In the genomic region with DNA sequence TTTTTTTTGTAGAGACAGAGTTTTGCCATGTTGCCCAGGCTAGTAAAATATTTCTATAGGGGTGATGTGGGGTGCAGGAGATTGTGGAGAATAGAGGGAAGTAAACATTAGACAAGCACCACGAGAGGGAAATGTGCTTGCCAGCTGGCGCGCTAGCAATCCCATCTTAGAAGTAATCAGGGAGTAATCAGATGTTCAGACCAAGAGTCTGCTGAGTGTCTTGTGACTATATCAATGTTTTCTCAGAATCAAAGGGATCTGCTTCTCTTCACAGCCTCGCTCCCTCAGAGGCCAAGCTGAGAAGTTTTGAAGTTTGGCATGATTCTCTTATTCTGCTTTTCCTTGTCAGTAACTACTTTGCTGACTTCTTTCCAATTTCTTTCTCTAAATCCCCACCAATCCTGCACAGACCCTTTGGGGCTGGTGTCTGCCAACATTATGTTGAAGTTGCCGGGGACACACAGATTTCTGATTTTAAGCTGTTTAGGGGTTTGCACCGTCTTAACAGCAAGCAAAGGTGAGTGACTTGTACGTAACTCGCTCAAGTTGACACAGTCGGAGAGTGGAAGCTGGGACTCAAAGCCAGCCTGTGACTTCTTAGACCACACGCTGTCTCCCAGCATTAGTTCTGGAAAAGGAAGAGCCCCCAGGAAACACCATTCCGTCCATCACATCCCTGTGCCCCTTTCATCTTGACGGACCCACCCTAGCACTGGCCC, we compare ENCODE assay signal across 20 cellular contexts. TPM values are rescaled to one million over a fixed set of nuclear protein-coding genes. Genes with fewer than 3 reads are reported as not detected.
DNase-seq lines count a peak whose midpoint lies in the region; ATAC-seq and TF ChIP-seq lines count a peak whose summit lies in the region.
"Had no signal": no experiment of that assay in that cellular context is flagged by ENCODE, and none has a peak within 500 bp of the region (broad histone marks: within the 10 kb centered on the region; RNA-seq: fewer than 3 reads in every experiment).

No MANE protein-coding gene starts in this region.

- WGBS in trophoblast cell (ENCODE audit: extremely low coverage, insufficient coverage, insufficient read length) = no CpG with 5 or more reads among the region's 12 CpGs

- H3K79me1 ChIP-seq in trophoblast cell (ENCODE audit: low read length) = peaks cover 11% of the 10 kb centered on the region

- DNase-seq in AG08395 (ENCODE audit: low spot score) (peak; percentile 42), fibroblast of villous mesenchyme (ENCODE audit: low read depth) (peak; percentile 86), trophoblast cell (no peak), GF-D8 (lab: John Stamatoyannopoulos, UW) (no peak)
- DNase-seq in activated T-cell treated with anti-CD3 and anti-CD28 coated beads, Interleukin-2, amount 50 U/mL, for 1 hour = no peak
- no peak for DNase-seq in stimulated activated CD4-positive, alpha-beta T cell treated with anti-CD3 and anti-CD28 coated beads, Interleukin-1b, Interleukin-23, amount 100 ng/mL, for 48 hours
- DNase-seq: activated CD4-positive, alpha-beta T cell treated with anti-CD3 and anti-CD28 coated beads, Interleukin-2, amount 50 U/mL, for 48 hours; activated naive CD8-positive, alpha-beta T cell treated with anti-CD3 and anti-CD28 coated beads, Interleukin-2, amount 50 U/mL, for 24 hours; activated T-cell treated with anti-CD3 and anti-CD28 coated beads, Interleukin-2, amount 50 U/mL, for 72 hours; CD8-positive, alpha-beta memory T cell; hypothalamus; left cardiac atrium; naive B cell; NCI-H1436 treated with DMSO at 0.1 percent for 48 hours; stimulated activated CD4-positive, alpha-beta T cell treated with anti-CD3 and anti-CD28 coated beads, Interleukin-4, amount 100 ng/mL, for 24 hours had no signal

- H3K27me3 ChIP-seq in trophoblast cell (ENCODE audit: insufficient read depth, low read length) = no peaks in the 10 kb centered on the region
- H3K27me3 ChIP-seq: SJSA1, upper lobe of left lung had no signal

- no peak overlapping the region for H4K12ac ChIP-seq in trophoblast cell (ENCODE audit: low read depth, low read length)

- H3K36me3 ChIP-seq in trophoblast cell (ENCODE audit: control insufficient read depth in 1 of 2, insufficient read depth in 2 of 2, low read length in 2 of 2) = no peaks in the 10 kb centered on the region
- H3K36me3 ChIP-seq: HAP-1, SJSA1, upper lobe of left lung had no signal

- H2BK5ac ChIP-seq in trophoblast cell (ENCODE audit: low read depth, low read length, poor library complexity) = no peak overlapping the region

- H4K91ac ChIP-seq in trophoblast cell (ENCODE audit: low read depth, low read length) = peak overlapping the region; percentile 25

- no peak overlapping the region for H3K4me2 ChIP-seq in trophoblast cell (ENCODE audit: low read length)

- H3K9me3 ChIP-seq in trophoblast cell (ENCODE audit: insufficient read depth, low read depth, low read length) = peaks cover 3% of the 10 kb centered on the region
- H3K9me3 ChIP-seq: HAP-1, SJSA1, upper lobe of left lung had no signal

- H3K23ac ChIP-seq in trophoblast cell (ENCODE audit: low read length) = no peak overlapping the region

- H3K4me3 ChIP-seq in fibroblast of villous mesenchyme (ENCODE audit: low read depth, low read length) (no peak overlapping the region), trophoblast cell (ENCODE audit: low read depth, low read length) (no peak overlapping the region)
- H3K4me3 ChIP-seq: HAP-1, SJSA1, upper lobe of left lung had no signal

- no peak overlapping the region for H3K4ac ChIP-seq in trophoblast cell (ENCODE audit: low read depth, low read length)

- no peak overlapping the region for H2BK120ac ChIP-seq in trophoblast cell (ENCODE audit: insufficient read depth, low read length, poor library complexity)

- no peak overlapping the region for H2AK5ac ChIP-seq in trophoblast cell (ENCODE audit: low read length)

- TF ChIP-seq CTCF in VCaP (conservative IDR thresholded peaks at IDR 0.05) (no peak), fibroblast of villous mesenchyme (IDR thresholded peaks at IDR 0.05; ENCODE audit: insufficient read depth, low read depth, low read length) (no peak)

- H3K4me1 ChIP-seq in trophoblast cell (ENCODE audit: control insufficient read depth in 1 of 2, insufficient read depth in 2 of 2, low read length in 2 of 2) = peaks cover 11 to 17% of the 10 kb centered on the region in 2 experiments
- H3K4me1 ChIP-seq: HAP-1, upper lobe of left lung had no signal

- no peak overlapping the region for H3K9ac ChIP-seq in trophoblast cell (ENCODE audit: low read length)

- H2BK12ac ChIP-seq in trophoblast cell (ENCODE audit: low read length) = no peak overlapping the region

- no peaks in the 10 kb centered on the region for H3K79me2 ChIP-seq in trophoblast cell (ENCODE audit: control insufficient read depth, insufficient read depth, low read length, poor library complexity)

- no peak overlapping the region for H3K18ac ChIP-seq in trophoblast cell (ENCODE audit: low read length)

- no peak overlapping the region for H3K14ac ChIP-seq in trophoblast cell (ENCODE audit: low read length)

- no peak for ATAC-seq in GM21723 (IDR thresholded peaks at IDR 0.05; ENCODE audit: unreplicated experiment)
- ATAC-seq: activated naive CD8-positive, alpha-beta T cell treated with anti-CD3 and anti-CD28 coated beads, Interleukin-2, amount 50 U/mL, for 24 hours; activated T-cell treated with anti-CD3 and anti-CD28 coated beads, Interleukin-2, amount 50 U/mL, for 72 hours had no signal

- H3K27ac ChIP-seq in VCaP = peak overlapping the region; percentile 32; the same call in 1 of the 2 replicates
- H3K27ac ChIP-seq in trophoblast cell (ENCODE audit: low read depth, low read length) = peak overlapping the region; percentile 19
- H3K27ac ChIP-seq: SJSA1 had no signal

- no peak overlapping the region for H4K8ac ChIP-seq in trophoblast cell (ENCODE audit: low read depth, low read length)

- H2AFZ ChIP-seq in trophoblast cell (ENCODE audit: insufficient read depth, low read length, poor library complexity) = no peak overlapping the region

RNA-seq across cellular contexts. Expression of gene TSPAN9, which starts 22.0 kb away (rescaled TPM):
- 41.6 and 76.0 TPM in 2 replicates for total RNA-seq in fibroblast of villous mesenchyme
- 29.4 and 31.7 TPM in 2 replicates for polyA plus RNA-seq in trophoblast cell (2013)
- polyA plus RNA-seq: CD8-positive, alpha-beta memory T cell had no signal

Comparison
In these comparisons a context has a peak if more than half of its experiments do, and no peak if none do; other contexts are left out.
1. DNase-seq: peak in AG08395 (single experiment) and fibroblast of villous mesenchyme (single experiment); none in trophoblast cell (0 of 2), activated T-cell treated with anti-CD3 and anti-CD28 coated beads, Interleukin-2, amount 50 U/mL, for 1 hour (single experiment), stimulated activated CD4-positive, alpha-beta T cell treated with anti-CD3 and anti-CD28 coated beads, Interleukin-1b, Interleukin-23, amount 100 ng/mL, for 48 hours (single experiment) and GF-D8 (single experiment).